In the genomic region with DNA sequence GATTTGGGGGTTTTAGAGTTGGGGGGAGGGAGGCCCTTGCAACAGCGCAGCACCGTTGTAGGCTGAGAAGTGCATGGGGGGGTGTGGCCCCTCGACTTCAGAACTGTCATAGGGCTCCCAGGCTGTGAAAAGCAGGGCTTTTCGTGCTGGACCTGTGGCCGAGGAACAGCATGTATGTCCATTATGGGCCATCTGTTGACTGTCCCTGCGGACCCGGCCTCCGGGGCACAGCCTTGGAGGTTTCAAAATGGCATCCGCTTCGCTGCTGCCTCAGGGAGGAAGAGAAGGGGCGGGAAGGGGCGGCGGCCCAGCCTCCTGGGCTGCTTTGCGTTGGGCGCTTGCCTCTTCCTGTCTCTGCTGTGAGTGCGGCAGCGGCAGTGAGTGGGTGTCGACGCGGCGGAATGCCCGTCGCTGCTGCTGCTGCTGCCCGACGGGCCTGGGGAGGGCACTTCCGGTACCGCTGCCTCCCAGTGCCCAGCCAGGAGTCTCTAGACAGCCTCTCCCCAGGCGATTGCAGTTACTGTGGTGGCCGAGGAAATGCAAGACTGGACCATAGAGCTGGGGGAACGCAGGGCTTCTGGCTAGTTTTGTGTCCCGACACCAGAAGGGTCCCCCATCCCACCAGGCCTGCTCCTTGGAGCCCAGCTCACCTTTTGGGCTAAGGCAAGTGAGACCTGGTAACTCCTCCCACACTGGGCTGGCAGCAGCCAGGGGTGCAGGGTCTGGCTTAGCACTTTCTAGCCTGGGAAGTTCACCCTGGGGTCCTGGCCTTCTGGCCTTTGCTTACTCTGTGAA, we compare ENCODE assay signal across 1 cellular context.
TF ChIP-seq lines count a peak whose summit lies in the region.

No MANE protein-coding gene starts in this region.

TF ChIP-seq in H1, 55 proteins besides CTCF, POLR2A, EP300 and RAD21:
- TF ChIP-seq JUND (IDR thresholded peaks at IDR 0.05; ENCODE audit: low read length): no peak
- no peak for TF ChIP-seq TCF12 (IDR thresholded peaks at IDR 0.05; ENCODE audit: low read depth, low read length)
- TF ChIP-seq EGR1 (IDR thresholded peaks at IDR 0.05; ENCODE audit: borderline replicate concordance, low read depth, low read length): 0 out of 2 replicates have a peak, but pooled peaks have one; percentile 57
- TF ChIP-seq BACH1 (IDR thresholded peaks at IDR 0.05; ENCODE audit: low read length): no peak
- TF ChIP-seq SIN3A (conservative IDR thresholded peaks at IDR 0.05 in 1 of 2, IDR thresholded peaks at IDR 0.05 in 1 of 2; ENCODE audit: low read depth in 1 of 2, low read length in 2 of 2): 0 out of 4 replicates have a peak, but pooled peaks of 1 of the 2 experiments have one; percentile 15
- no peak for TF ChIP-seq NRF1 (IDR thresholded peaks at IDR 0.05; ENCODE audit: low read depth, low read length)
- TF ChIP-seq, protein P1, sequence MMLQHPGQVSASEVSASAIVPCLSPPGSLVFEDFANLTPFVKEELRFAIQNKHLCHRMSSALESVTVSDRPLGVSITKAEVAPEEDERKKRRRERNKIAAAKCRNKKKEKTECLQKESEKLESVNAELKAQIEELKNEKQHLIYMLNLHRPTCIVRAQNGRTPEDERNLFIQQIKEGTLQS (IDR thresholded peaks at IDR 0.05; ENCODE audit: insufficient read depth, low read depth, low read length): no peak
- no peak for TF ChIP-seq JUN (IDR thresholded peaks at IDR 0.05; ENCODE audit: low read depth, low read length)
- no peak for TF ChIP-seq CHD2 (IDR thresholded peaks at IDR 0.05; ENCODE audit: low read length)
- TF ChIP-seq TBP (IDR thresholded peaks at IDR 0.05; ENCODE audit: low read depth, low read length): 0 out of 2 replicates have a peak, but pooled peaks have one; percentile 17
- TF ChIP-seq HDAC6 (IDR thresholded peaks at IDR 0.05; ENCODE audit: low read depth, low read length): no peak
- TF ChIP-seq, protein P2, sequence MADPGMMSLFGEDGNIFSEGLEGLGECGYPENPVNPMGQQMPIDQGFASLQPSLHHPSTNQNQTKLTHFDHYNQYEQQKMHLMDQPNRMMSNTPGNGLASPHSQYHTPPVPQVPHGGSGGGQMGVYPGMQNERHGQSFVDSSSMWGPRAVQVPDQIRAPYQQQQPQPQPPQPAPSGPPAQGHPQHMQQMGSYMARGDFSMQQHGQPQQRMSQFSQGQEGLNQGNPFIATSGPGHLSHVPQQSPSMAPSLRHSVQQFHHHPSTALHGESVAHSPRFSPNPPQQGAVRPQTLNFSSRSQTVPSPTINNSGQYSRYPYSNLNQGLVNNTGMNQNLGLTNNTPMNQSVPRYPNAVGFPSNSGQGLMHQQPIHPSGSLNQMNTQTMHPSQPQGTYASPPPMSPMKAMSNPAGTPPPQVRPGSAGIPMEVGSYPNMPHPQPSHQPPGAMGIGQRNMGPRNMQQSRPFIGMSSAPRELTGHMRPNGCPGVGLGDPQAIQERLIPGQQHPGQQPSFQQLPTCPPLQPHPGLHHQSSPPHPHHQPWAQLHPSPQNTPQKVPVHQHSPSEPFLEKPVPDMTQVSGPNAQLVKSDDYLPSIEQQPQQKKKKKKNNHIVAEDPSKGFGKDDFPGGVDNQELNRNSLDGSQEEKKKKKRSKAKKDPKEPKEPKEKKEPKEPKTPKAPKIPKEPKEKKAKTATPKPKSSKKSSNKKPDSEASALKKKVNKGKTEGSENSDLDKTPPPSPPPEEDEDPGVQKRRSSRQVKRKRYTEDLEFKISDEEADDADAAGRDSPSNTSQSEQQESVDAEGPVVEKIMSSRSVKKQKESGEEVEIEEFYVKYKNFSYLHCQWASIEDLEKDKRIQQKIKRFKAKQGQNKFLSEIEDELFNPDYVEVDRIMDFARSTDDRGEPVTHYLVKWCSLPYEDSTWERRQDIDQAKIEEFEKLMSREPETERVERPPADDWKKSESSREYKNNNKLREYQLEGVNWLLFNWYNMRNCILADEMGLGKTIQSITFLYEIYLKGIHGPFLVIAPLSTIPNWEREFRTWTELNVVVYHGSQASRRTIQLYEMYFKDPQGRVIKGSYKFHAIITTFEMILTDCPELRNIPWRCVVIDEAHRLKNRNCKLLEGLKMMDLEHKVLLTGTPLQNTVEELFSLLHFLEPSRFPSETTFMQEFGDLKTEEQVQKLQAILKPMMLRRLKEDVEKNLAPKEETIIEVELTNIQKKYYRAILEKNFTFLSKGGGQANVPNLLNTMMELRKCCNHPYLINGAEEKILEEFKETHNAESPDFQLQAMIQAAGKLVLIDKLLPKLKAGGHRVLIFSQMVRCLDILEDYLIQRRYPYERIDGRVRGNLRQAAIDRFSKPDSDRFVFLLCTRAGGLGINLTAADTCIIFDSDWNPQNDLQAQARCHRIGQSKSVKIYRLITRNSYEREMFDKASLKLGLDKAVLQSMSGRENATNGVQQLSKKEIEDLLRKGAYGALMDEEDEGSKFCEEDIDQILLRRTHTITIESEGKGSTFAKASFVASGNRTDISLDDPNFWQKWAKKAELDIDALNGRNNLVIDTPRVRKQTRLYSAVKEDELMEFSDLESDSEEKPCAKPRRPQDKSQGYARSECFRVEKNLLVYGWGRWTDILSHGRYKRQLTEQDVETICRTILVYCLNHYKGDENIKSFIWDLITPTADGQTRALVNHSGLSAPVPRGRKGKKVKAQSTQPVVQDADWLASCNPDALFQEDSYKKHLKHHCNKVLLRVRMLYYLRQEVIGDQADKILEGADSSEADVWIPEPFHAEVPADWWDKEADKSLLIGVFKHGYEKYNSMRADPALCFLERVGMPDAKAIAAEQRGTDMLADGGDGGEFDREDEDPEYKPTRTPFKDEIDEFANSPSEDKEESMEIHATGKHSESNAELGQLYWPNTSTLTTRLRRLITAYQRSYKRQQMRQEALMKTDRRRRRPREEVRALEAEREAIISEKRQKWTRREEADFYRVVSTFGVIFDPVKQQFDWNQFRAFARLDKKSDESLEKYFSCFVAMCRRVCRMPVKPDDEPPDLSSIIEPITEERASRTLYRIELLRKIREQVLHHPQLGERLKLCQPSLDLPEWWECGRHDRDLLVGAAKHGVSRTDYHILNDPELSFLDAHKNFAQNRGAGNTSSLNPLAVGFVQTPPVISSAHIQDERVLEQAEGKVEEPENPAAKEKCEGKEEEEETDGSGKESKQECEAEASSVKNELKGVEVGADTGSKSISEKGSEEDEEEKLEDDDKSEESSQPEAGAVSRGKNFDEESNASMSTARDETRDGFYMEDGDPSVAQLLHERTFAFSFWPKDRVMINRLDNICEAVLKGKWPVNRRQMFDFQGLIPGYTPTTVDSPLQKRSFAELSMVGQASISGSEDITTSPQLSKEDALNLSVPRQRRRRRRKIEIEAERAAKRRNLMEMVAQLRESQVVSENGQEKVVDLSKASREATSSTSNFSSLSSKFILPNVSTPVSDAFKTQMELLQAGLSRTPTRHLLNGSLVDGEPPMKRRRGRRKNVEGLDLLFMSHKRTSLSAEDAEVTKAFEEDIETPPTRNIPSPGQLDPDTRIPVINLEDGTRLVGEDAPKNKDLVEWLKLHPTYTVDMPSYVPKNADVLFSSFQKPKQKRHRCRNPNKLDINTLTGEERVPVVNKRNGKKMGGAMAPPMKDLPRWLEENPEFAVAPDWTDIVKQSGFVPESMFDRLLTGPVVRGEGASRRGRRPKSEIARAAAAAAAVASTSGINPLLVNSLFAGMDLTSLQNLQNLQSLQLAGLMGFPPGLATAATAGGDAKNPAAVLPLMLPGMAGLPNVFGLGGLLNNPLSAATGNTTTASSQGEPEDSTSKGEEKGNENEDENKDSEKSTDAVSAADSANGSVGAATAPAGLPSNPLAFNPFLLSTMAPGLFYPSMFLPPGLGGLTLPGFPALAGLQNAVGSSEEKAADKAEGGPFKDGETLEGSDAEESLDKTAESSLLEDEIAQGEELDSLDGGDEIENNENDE (IDR thresholded peaks at IDR 0.05; ENCODE audit: insufficient replicate concordance, low read length): no peak
- TF ChIP-seq SP4 (IDR thresholded peaks at IDR 0.05; ENCODE audit: low read length): no peak
- 0 out of 2 replicates have a peak, but pooled peaks have one; percentile 14 for TF ChIP-seq TEAD4 (IDR thresholded peaks at IDR 0.05; ENCODE audit: low read depth, low read length)
- TF ChIP-seq NANOG (IDR thresholded peaks at IDR 0.05; ENCODE audit: insufficient read depth, low read depth, low read length, poor library complexity, severe bottlenecking): no peak
- peak; percentile 62; the same call in 1 of the 2 replicates for TF ChIP-seq GABPA (IDR thresholded peaks at IDR 0.05; ENCODE audit: borderline replicate concordance, insufficient read depth, low read length)
- TF ChIP-seq TAF1 (IDR thresholded peaks at IDR 0.05; ENCODE audit: low read depth, low read length): peak; percentile 53
- no peak for TF ChIP-seq ASH2L (IDR thresholded peaks at IDR 0.05; ENCODE audit: low read length)
- TF ChIP-seq, protein P3, sequence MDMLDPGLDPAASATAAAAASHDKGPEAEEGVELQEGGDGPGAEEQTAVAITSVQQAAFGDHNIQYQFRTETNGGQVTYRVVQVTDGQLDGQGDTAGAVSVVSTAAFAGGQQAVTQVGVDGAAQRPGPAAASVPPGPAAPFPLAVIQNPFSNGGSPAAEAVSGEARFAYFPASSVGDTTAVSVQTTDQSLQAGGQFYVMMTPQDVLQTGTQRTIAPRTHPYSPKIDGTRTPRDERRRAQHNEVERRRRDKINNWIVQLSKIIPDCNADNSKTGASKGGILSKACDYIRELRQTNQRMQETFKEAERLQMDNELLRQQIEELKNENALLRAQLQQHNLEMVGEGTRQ (IDR thresholded peaks at IDR 0.05; ENCODE audit: low read length): no peak
- TF ChIP-seq SP2 (IDR thresholded peaks at IDR 0.05; ENCODE audit: low read length): no peak
- TF ChIP-seq GTF2F1 (IDR thresholded peaks at IDR 0.05; ENCODE audit: borderline replicate concordance, low read depth, low read length): no peak
- peak; percentile 82 for TF ChIP-seq YY1 (IDR thresholded peaks at IDR 0.05; ENCODE audit: low read depth, low read length)
- TF ChIP-seq BRCA1 (IDR thresholded peaks at IDR 0.05; ENCODE audit: low read depth, low read length): no peak
